Comparison of ENCODE assay signal across 19 cellular contexts in the genomic region with DNA sequence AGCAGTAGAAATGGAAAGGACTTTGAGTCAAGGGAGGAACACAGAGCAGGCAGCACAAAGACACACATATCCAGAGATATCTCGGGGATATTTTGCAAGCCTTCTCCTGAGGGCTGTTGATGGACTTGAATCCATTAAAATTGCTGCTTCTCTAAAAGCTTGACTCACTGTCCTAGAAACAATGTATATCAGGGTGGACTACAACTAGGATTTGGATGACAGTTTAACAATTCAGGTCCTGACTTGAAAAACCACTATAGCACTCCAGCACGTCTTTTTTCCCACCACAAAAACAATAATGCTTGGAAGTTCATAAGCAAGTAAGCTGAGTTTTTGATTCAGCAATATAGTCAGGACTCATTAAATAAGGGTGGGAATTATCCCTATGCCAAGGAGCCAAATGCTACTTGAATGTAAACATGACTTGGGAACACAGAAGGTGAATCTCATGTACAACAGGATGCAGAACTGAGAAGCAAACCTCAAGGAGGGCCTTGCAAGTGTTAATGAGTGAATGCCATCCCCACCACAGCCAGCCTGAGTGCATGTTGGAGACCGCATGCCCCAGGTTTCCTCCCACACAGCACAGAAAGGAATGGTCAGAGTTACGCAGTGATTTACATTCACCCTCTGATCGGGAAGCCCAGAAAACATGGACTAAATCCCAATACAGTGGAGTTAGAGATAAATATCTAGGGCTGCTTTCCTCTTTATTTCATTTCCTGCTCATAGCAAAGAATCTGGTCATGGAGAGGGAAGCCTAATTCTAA.
DNase-seq lines count a peak whose midpoint lies in the region; TF ChIP-seq lines count a peak whose summit lies in the region.
"Had no signal": no experiment of that assay in that cellular context is flagged by ENCODE, and none has a peak within 500 bp of the region (broad histone marks: within the 10 kb centered on the region; RNA-seq: fewer than 3 reads in every experiment).

No MANE protein-coding gene starts in this region.

- DNase-seq in NCI-H226 (peak; percentile 29), epithelial cell of esophagus (ENCODE audit: low read depth) (peak; percentile 51), kidney glomerular epithelial cell (lab: John Stamatoyannopoulos, UW) (peak; percentile 77), renal cortical epithelial cell (ENCODE audit: low read depth) (peak; percentile 2), H4 (ENCODE audit: low spot score) (no peak)
- no peak for DNase-seq in activated CD8-positive, alpha-beta memory T cell treated with anti-CD3 and anti-CD28 coated beads, Interleukin-2, amount 50 U/mL, for 48 hours
- no peak for DNase-seq in activated CD4-positive, CD25-positive, alpha-beta regulatory T cell treated with anti-CD3 and anti-CD28 coated beads, Interleukin-2, amount 50 U/mL, for 72 hours
- DNase-seq: DMS53, GDM1, MM.1S, NCI-H1048, NCI-H1417 treated with DMSO at 0.1 percent for 48 hours, NCI-H187 treated with DMSO at 0.1 percent for 48 hours, NCI-H510A treated with DMSO at 0.1 percent for 48 hours, NCI-H748 treated with DMSO at 0.1 percent for 48 hours, PC-9, RPMI8226, SHP77 had no signal

- no peak for TF ChIP-seq CTCF in epithelial cell of esophagus (IDR thresholded peaks at IDR 0.05; ENCODE audit: insufficient read depth, low read depth, low read length, missing control alignments)

- no peak overlapping the region for H3K4me3 ChIP-seq in epithelial cell of esophagus (ENCODE audit: low read length)
- H3K4me3 ChIP-seq: K562, PC-9 had no signal

Comparison
In these comparisons a context has a peak if more than half of its experiments do, and no peak if none do; other contexts are left out.
1. DNase-seq: peak in NCI-H226 (single experiment), epithelial cell of esophagus (single experiment), kidney glomerular epithelial cell (single experiment) and renal cortical epithelial cell (single experiment); none in H4 (single experiment), activated CD8-positive, alpha-beta memory T cell treated with anti-CD3 and anti-CD28 coated beads, Interleukin-2, amount 50 U/mL, for 48 hours (single experiment) and activated CD4-positive, CD25-positive, alpha-beta regulatory T cell treated with anti-CD3 and anti-CD28 coated beads, Interleukin-2, amount 50 U/mL, for 72 hours (single experiment).